ENCODE assay signal across 17 cellular contexts in genomic region chr1:186740324-186740723, GRCh38.
A peak's percentile ranks its signal among the peaks of the same experiment; 100 is the strongest.
DNase-seq lines count a peak whose midpoint lies in the region; ATAC-seq and TF ChIP-seq lines count a peak whose summit lies in the region.
"Had no signal": no experiment of that assay in that cellular context is flagged by ENCODE, and none has a peak within 500 bp of the region (broad histone marks: within the 10 kb centered on the region; RNA-seq: fewer than 3 reads in every experiment).

No MANE protein-coding gene starts in this region.

- in situ Hi-C loops in GM13976 (cut with MboI; ENCODE audit: low sequenced_read_pairs, unreplicated experiment) = no loop called here

- TF ChIP-seq CTCF in natural killer cell (IDR thresholded peaks at IDR 0.05) (no peak), right lobe of liver (IDR thresholded peaks at IDR 0.05) (no peak), GM13976 (IDR thresholded peaks at IDR 0.05; ENCODE audit: borderline replicate concordance, control extremely low read depth, extremely low read depth, insufficient read depth, missing control alignments) (no peak)

- H3K4me3 ChIP-seq in right lobe of liver = no peak overlapping the region
- H3K4me3 ChIP-seq: K562, skin epidermis, vagina had no signal

- DNase-seq in natural killer cell treated with Interleukin-12 subunit alpha and Interleukin-12 subunit beta and Interleukin-15 and Interleukin-18, amount 100 ng/mL, for 72 hours (ENCODE audit: low spot score) = no peak
- DNase-seq in natural killer cell = no peak
- no peak for DNase-seq in right lobe of liver
- no peak for DNase-seq in NCI-H69 (lab: John Stamatoyannopoulos, UW)
- DNase-seq in kidney glomerular epithelial cell (lab: John Stamatoyannopoulos, UW) = no peak
- no peak for DNase-seq in GM13976 (ENCODE audit: low spot score)
- DNase-seq: AML-193; effector memory CD8-positive, alpha-beta T cell; head of caudate nucleus; NCI-H1930 had no signal

- H3K27ac Mint-ChIP-seq in natural killer cell treated with Interleukin-12 subunit alpha and Interleukin-12 subunit beta and Interleukin-15 and Interleukin-18, amount 100 ng/mL, for 72 hours = peak overlapping the region in 1 of 2 donors; percentile 22
- H3K27ac Mint-ChIP-seq in natural killer cell = no peak overlapping the region
- H3K27ac Mint-ChIP-seq: effector memory CD8-positive, alpha-beta T cell had no signal

- intact Hi-C loops in natural killer cell (cut with micrococcal nuclease) (no loop called here), right lobe of liver (cut with DNase I) (no loop called here)

- 53% methylated on average over 2 of the region's 2 CpGs for WGBS in right lobe of liver (ENCODE audit: insufficient coverage, low coverage, low lambda C conversion rate, missing lambda C conversion rate)

- no peak for TF ChIP-seq POLR2A in right lobe of liver (IDR thresholded peaks at IDR 0.05)

- H3K36me3 Mint-ChIP-seq in natural killer cell treated with Interleukin-12 subunit alpha and Interleukin-12 subunit beta and Interleukin-15 and Interleukin-18, amount 100 ng/mL, for 72 hours = no peaks in the 10 kb centered on the region
- no peaks in the 10 kb centered on the region for H3K36me3 Mint-ChIP-seq in natural killer cell

- H3K27me3 ChIP-seq in right lobe of liver = no peaks in the 10 kb centered on the region
- H3K27me3 ChIP-seq: vagina had no signal

- peak overlapping the region; percentile 53 for H3K4me3 Mint-ChIP-seq in natural killer cell treated with Interleukin-12 subunit alpha and Interleukin-12 subunit beta and Interleukin-15 and Interleukin-18, amount 100 ng/mL, for 72 hours
- H3K4me3 Mint-ChIP-seq in natural killer cell = no peak overlapping the region
- H3K4me3 Mint-ChIP-seq: effector memory CD8-positive, alpha-beta T cell; neural crest cell had no signal

- peaks cover 7 to 8% of the 10 kb centered on the region in 2 donors for H3K27me3 Mint-ChIP-seq in natural killer cell treated with Interleukin-12 subunit alpha and Interleukin-12 subunit beta and Interleukin-15 and Interleukin-18, amount 100 ng/mL, for 72 hours
- H3K27me3 Mint-ChIP-seq in natural killer cell (ENCODE audit: low read depth in 2 of 2) = no peaks in the 10 kb centered on the region
- H3K27me3 Mint-ChIP-seq: effector memory CD8-positive, alpha-beta T cell had no signal

- H3K9me3 Mint-ChIP-seq in natural killer cell treated with Interleukin-12 subunit alpha and Interleukin-12 subunit beta and Interleukin-15 and Interleukin-18, amount 100 ng/mL, for 72 hours = peaks cover 4% of the 10 kb centered on the region
- peaks cover 4 to 7% of the 10 kb centered on the region in 2 donors for H3K9me3 Mint-ChIP-seq in natural killer cell
- H3K9me3 Mint-ChIP-seq: neural crest cell had no signal

- no peaks in the 10 kb centered on the region for H3K36me3 ChIP-seq in right lobe of liver
- H3K36me3 ChIP-seq: vagina had no signal

- no peaks in the 10 kb centered on the region for H3K9me3 ChIP-seq in right lobe of liver
- H3K9me3 ChIP-seq: vagina had no signal

- peak; percentile 36 to 60 for ATAC-seq in natural killer cell treated with Interleukin-12 subunit alpha and Interleukin-12 subunit beta and Interleukin-15 and Interleukin-18, amount 100 ng/mL, for 72 hours
- ATAC-seq in natural killer cell (no peak), GM21619 (IDR thresholded peaks at IDR 0.05; ENCODE audit: unreplicated experiment) (peak; percentile 43), HG03442 (IDR thresholded peaks at IDR 0.05; ENCODE audit: unreplicated experiment) (peak; percentile 73), right lobe of liver (no peak)
- ATAC-seq: effector memory CD8-positive, alpha-beta T cell; K562; left lobe of liver had no signal

- no peaks in the 10 kb centered on the region for H3K4me1 ChIP-seq in right lobe of liver
- H3K4me1 ChIP-seq: vagina had no signal

- H3K27ac ChIP-seq in right lobe of liver = no peak overlapping the region
- H3K27ac ChIP-seq: skin epidermis, vagina had no signal

- peaks cover 2 to 9% of the 10 kb centered on the region in 2 donors for H3K4me1 Mint-ChIP-seq in natural killer cell treated with Interleukin-12 subunit alpha and Interleukin-12 subunit beta and Interleukin-15 and Interleukin-18, amount 100 ng/mL, for 72 hours (ENCODE audit: low read depth in 2 of 2)
- no peaks in the 10 kb centered on the region for H3K4me1 Mint-ChIP-seq in natural killer cell
- H3K4me1 Mint-ChIP-seq: neural crest cell had no signal

Comparison
In these comparisons a context has a peak if more than half of its experiments do, and no peak if none do; other contexts are left out.
1. ATAC-seq: peak in natural killer cell treated with Interleukin-12 subunit alpha and Interleukin-12 subunit beta and Interleukin-15 and Interleukin-18, amount 100 ng/mL, for 72 hours (2 of 2), GM21619 (single experiment) and HG03442 (single experiment); none in natural killer cell (0 of 3) and right lobe of liver (0 of 4).